27 cellular contexts compared by ENCODE assay signal in genomic region chr9:92529124-92529523, GRCh38. TPM values are rescaled to one million over a fixed set of nuclear protein-coding genes. Genes with fewer than 3 reads are reported as not detected.
DNase-seq lines count a peak whose midpoint lies in the region; ATAC-seq, FAIRE-seq and TF ChIP-seq lines count a peak whose summit lies in the region.
"Had no signal": no experiment of that assay in that cellular context is flagged by ENCODE, and none has a peak within 500 bp of the region (broad histone marks: within the 10 kb centered on the region; RNA-seq: fewer than 3 reads in every experiment).

No MANE protein-coding gene starts in this region.

- FAIRE-seq in K562 (lab: Jason Lieb, UNC) = no peak
- FAIRE-seq: GM12878, GM12892, GM18507 had no signal

- in situ Hi-C loops in K562 (cut with MboI) = no loop called here

- no peak for TF ChIP-seq RAD21 in K562 (CRISPR knock-in tag; conservative IDR thresholded peaks at IDR 0.05 in 1 of 2, IDR thresholded peaks at IDR 0.05 in 1 of 2)

- H3K36me3 ChIP-seq in heart right ventricle (no peaks in the 10 kb centered on the region), OCI-LY7 (ENCODE audit: insufficient read depth, low read length) (no peaks in the 10 kb centered on the region), K562 (ENCODE audit: control insufficient read depth, insufficient read depth, low read length) (no peaks in the 10 kb centered on the region)
- H3K36me3 ChIP-seq: BE2C, BLaER1 had no signal

- DNase-seq in heart right ventricle (no peak), Right ventricle myocardium inferior (ENCODE audit: missing footprints) (no peak), OCI-LY7 (ENCODE audit: low spot score) (no peak), K562 (ENCODE audit: extremely low read depth in 1 of 4, low spot score in 3 of 4) (no peak), middle frontal gyrus (ENCODE audit: extremely low spot score, low spot score) (no peak)
- DNase-seq: 8988T; ACHN; BE2C; C1 segment of cervical spinal cord; CD4-positive, alpha-beta memory T cell; CD4-positive, CD25-positive, alpha-beta regulatory T cell; CD8-positive, alpha-beta memory T cell; COR-L47; DMS 273 treated with DMSO at 0.1 percent for 48 hours; DMS153; DMS53; DMS79; DND-41; EL; GDM1 had no signal

- TF ChIP-seq CTCF in heart right ventricle (IDR thresholded peaks at IDR 0.05) (no peak), OCI-LY7 (conservative IDR thresholded peaks at IDR 0.05; ENCODE audit: low read length) (no peak), K562 (IDR thresholded peaks at IDR 0.05 in 2 of 3, conservative IDR thresholded peaks at IDR 0.05 in 1 of 3; ENCODE audit: insufficient read depth in 2 of 3, low read depth in 1 of 3, low read length in 3 of 3) (no peak)

- WGBS in heart right ventricle, 2 donors = 96 to 98% methylated on average over 3 of the region's 3 CpGs
- WGBS in K562 (ENCODE audit: insufficient coverage, low coverage, missing lambda C conversion rate) = 46% methylated on average over 3 of the region's 3 CpGs

- no peaks in the 10 kb centered on the region for H3K27me3 ChIP-seq in heart right ventricle
- H3K27me3 ChIP-seq in K562 (ENCODE audit: control insufficient read depth in 2 of 2, insufficient read depth in 2 of 2, low read length in 2 of 2) = no peaks in the 10 kb centered on the region
- H3K27me3 ChIP-seq: BE2C, BLaER1 had no signal

- intact Hi-C loops in heart right ventricle (cut with DNase I) = loop anchor here in 1 of 10 donors (2.0 kb wide), 1 partner anchor 48 kb away; no protein-coding TSS in a partner anchor
- intact Hi-C loops in Right ventricle myocardium inferior (cut with DNase I) = no loop called here
- intact Hi-C loops in OCI-LY7 (cut with micrococcal nuclease; ENCODE audit: unreplicated experiment) = no loop called here
- intact Hi-C loops in K562 (cut with micrococcal nuclease) = no loop called here

- H3K79me2 ChIP-seq in OCI-LY7 (ENCODE audit: insufficient read depth, low read depth, low read length) (no peaks in the 10 kb centered on the region), K562 (ENCODE audit: control insufficient read depth, insufficient read depth, low read length) (no peaks in the 10 kb centered on the region)

- H3K4me3 ChIP-seq in heart right ventricle = no peak overlapping the region
- H3K4me3 ChIP-seq in OCI-LY7 (ENCODE audit: low read depth, low read length, poor library complexity, severe bottlenecking) = no peak overlapping the region
- no peak overlapping the region for H3K4me3 ChIP-seq in K562
- H3K4me3 ChIP-seq: BLaER1, GM12878 had no signal

- H3K9me3 ChIP-seq in heart right ventricle (peaks cover 0 to 35% (median 2%) of the 10 kb centered on the region in 11 donors), OCI-LY7 (ENCODE audit: low read length) (no peaks in the 10 kb centered on the region), K562 (replicated peaks; ENCODE audit: control insufficient read depth, insufficient read depth, low read depth, low read length) (no peaks in the 10 kb centered on the region)
- H3K9me3 ChIP-seq: BE2C had no signal

- H3K9ac ChIP-seq in K562 (ENCODE audit: insufficient read depth in 1 of 2, low read depth in 2 of 2, low read length in 2 of 2) = no peak overlapping the region
- H3K9ac ChIP-seq: BLaER1 had no signal

- H3K9me2 ChIP-seq in OCI-LY7 (ENCODE audit: insufficient read depth, low read length) = no peaks in the 10 kb centered on the region

- TF ChIP-seq POLR2A in K562 (conservative IDR thresholded peaks at IDR 0.05) = no peak

- peak overlapping the region in 6 of 10 donors; percentile 22 to 83 (median 63) for H3K27ac ChIP-seq in heart right ventricle
- no peak overlapping the region for H3K27ac ChIP-seq in OCI-LY7 (ENCODE audit: low read depth, low read length, poor library complexity, severe bottlenecking)
- no peak overlapping the region for H3K27ac ChIP-seq in K562 (ENCODE audit: extremely low read depth, low read depth, low read length)
- H3K27ac ChIP-seq: BLaER1 had no signal

- ATAC-seq in heart right ventricle (no peak), Right ventricle myocardium inferior (no peak), K562 (no peak)
- ATAC-seq: GM12878 had no signal

- CTCF ChIA-PET in OCI-LY7 (lab: Charles Lee; ENCODE audit: unreplicated experiment) (no interaction called here), K562 (lab: Yijun Ruan, JAX; ENCODE audit: low intra/inter-chr PET ratio) (no interaction called here)

- H4K20me1 ChIP-seq in OCI-LY7 (ENCODE audit: insufficient read depth, low read length) (no peaks in the 10 kb centered on the region), K562 (replicated peaks; ENCODE audit: control insufficient read depth, insufficient read depth, low read length) (no peaks in the 10 kb centered on the region)
- H4K20me1 ChIP-seq: BLaER1 had no signal

- no peak overlapping the region for H3K4me2 ChIP-seq in OCI-LY7 (ENCODE audit: low read length)
- H3K4me2 ChIP-seq in K562 (ENCODE audit: insufficient read depth, low read length) = no peak overlapping the region
- H3K4me2 ChIP-seq: BLaER1 had no signal

- H3K4me1 ChIP-seq in heart right ventricle (peaks cover 0 to 27% (median 9%) of the 10 kb centered on the region in 9 donors), OCI-LY7 (ENCODE audit: insufficient read depth, low read length, poor library complexity, severe bottlenecking) (no peaks in the 10 kb centered on the region), K562 (replicated peaks in 1 of 2; ENCODE audit: control insufficient read depth in 2 of 2, insufficient read depth in 2 of 2, low read length in 2 of 2) (peaks cover 0 to 2% of the 10 kb centered on the region in 2 experiments; a peak in 4 of 5 replicates)

- no peak for TF ChIP-seq EP300 in K562 (IDR thresholded peaks at IDR 0.05; ENCODE audit: low read length)

- H2AFZ ChIP-seq in OCI-LY7 (ENCODE audit: low read length) (no peak overlapping the region), K562 (ENCODE audit: low read depth, low read length) (no peak overlapping the region)

- POLR2A ChIA-PET in OCI-LY7 (lab: Charles Lee) (no interaction called here), K562 (lab: Yijun Ruan, JAX) (no interaction called here)

- TSS peak; percentile 22 for BruUV-seq in OCI-LY7 (replicated peaks; lab: Mats Ljungman, UMichigan)
- BruUV-seq in K562 (replicated peaks; lab: Mats Ljungman, UMichigan) = no TSS peak

- H3K9me1 ChIP-seq in K562 (ENCODE audit: control insufficient read depth, insufficient read depth, low read length) = no peaks in the 10 kb centered on the region

TF ChIP-seq in K562, 482 proteins besides CTCF, POLR2A, EP300 and RAD21:
- TF ChIP-seq RBM25 (IDR thresholded peaks at IDR 0.05; ENCODE audit: low read depth, low read length, severe bottlenecking) (peak; percentile 95), MAZ (CRISPR knock-in tag; conservative IDR thresholded peaks at IDR 0.05 in 1 of 2, IDR thresholded peaks at IDR 0.05 in 1 of 2) (no peak)
TF ChIP-seq in K562: peak in this region for 1.

RNA-seq across cellular contexts. Expression of gene ECM2, which starts 6.7 kb away (rescaled TPM):
- total RNA-seq in heart right ventricle (10 to 100 TPM in 3 of 10 donors, 1 to 10 TPM in 7; 4.2 to 14.9 (median 9.2) TPM), Right ventricle myocardium inferior (8.5 TPM), OCI-LY7 (2022) (not detected in 2 replicates), K562 (2014; rRNA removed) (not detected in 2 replicates), K562 (2014; rRNA removed; fragmentation: Illumina TruSeq; extraction: Trizol) (not detected in 2 replicates), K562 (2015; rRNA removed; fragmentation: Illumina TruSeq; extraction: Trizol) (not detected in 2 replicates), K562 (2021) (not detected in 2 replicates)
- polyA plus RNA-seq in heart right ventricle (1 to 10 TPM; 2.1 to 8.0 TPM), K562 (2011; rRNA removed) (not detected in 2 replicates), K562 (2014; fragmentation: Illumina TruSeq; extraction: Trizol) (not detected in 2 replicates), K562 (2014; fragmentation: Nextera tagmentation; extraction: Ambion mirVana) (under 1 TPM; 0.03 to 0.07 TPM), K562 (2014; rRNA removed) (not detected in 2 replicates)
- not detected in 2 replicates for total RNA-seq in OCI-LY7 (2014; rRNA removed; shearing (Covaris generic))
- not detected in 2 replicates for total RNA-seq in K562 (2011; cell fraction: chromatin; rRNA removed; ENCODE audit: low replicate concordance)
- not detected in 2 replicates for total RNA-seq in K562 (2011; cell fraction: nucleolus; rRNA removed)
- total RNA-seq in K562 (2011; cell fraction: nucleoplasm; rRNA removed) = not detected in 2 replicates
- polyA plus RNA-seq in K562 (2011; cell fraction: cytosol; rRNA removed) = not detected in 2 replicates
- not detected in 2 replicates for polyA plus RNA-seq in K562 (2011; cell fraction: nucleus; rRNA removed)
- polyA plus RNA-seq in K562 (2012) = 0.04 and 0.06 TPM in 2 replicates
- not detected in 2 replicates for polyA minus RNA-seq in K562 (2011; rRNA and poly(A)+ RNA removed)
- not detected in 2 replicates for polyA minus RNA-seq in K562 (2011; cell fraction: cytosol; rRNA and poly(A)+ RNA removed)
- not detected in 2 replicates for polyA minus RNA-seq in K562 (2011; cell fraction: nucleus; rRNA and poly(A)+ RNA removed)
- total RNA-seq: CD4-positive, alpha-beta memory T cell; CD4-positive, CD25-positive, alpha-beta regulatory T cell; CD8-positive, alpha-beta memory T cell; G401 had no signal
- polyA plus RNA-seq: CD4-positive, alpha-beta memory T cell; CD4-positive, CD25-positive, alpha-beta regulatory T cell; CD8-positive, alpha-beta memory T cell had no signal

RNA-seq across cellular contexts. Expression of gene ASPN, which starts 46.8 kb away (rescaled TPM):
- 10 to 100 TPM in 8 of 10 donors, 1 to 10 TPM in 2; 2.3 to 29.6 (median 19.4) TPM for total RNA-seq in heart right ventricle
- 10 to 100 TPM in 1 of 2 donors, 1 to 10 TPM in 1; 3.2 to 11.4 TPM for polyA plus RNA-seq in heart right ventricle
- total RNA-seq in Right ventricle myocardium inferior = 5.7 TPM
- total RNA-seq in OCI-LY7 (2014; rRNA removed; shearing (Covaris generic)) = not detected in 2 replicates
- not detected in 2 replicates for total RNA-seq in OCI-LY7 (2022)
- not detected in 2 replicates for total RNA-seq in K562 (2011; cell fraction: chromatin; rRNA removed; ENCODE audit: low replicate concordance)
- not detected in 2 replicates for total RNA-seq in K562 (2011; cell fraction: nucleolus; rRNA removed)
- not detected in 2 replicates for total RNA-seq in K562 (2011; cell fraction: nucleoplasm; rRNA removed)
- not detected in 2 replicates for total RNA-seq in K562 (2014; rRNA removed)
- not detected in 2 replicates for total RNA-seq in K562 (2014; rRNA removed; fragmentation: Illumina TruSeq; extraction: Trizol)
- not detected in 2 replicates for total RNA-seq in K562 (2015; rRNA removed; fragmentation: Illumina TruSeq; extraction: Trizol)
- total RNA-seq in K562 (2021) = not detected in 2 replicates
- not detected in 2 replicates for polyA plus RNA-seq in K562 (2011; rRNA removed)
- polyA plus RNA-seq in K562 (2011; cell fraction: cytosol; rRNA removed) = not detected in 2 replicates
- not detected in 2 replicates for polyA plus RNA-seq in K562 (2011; cell fraction: nucleus; rRNA removed)
- polyA plus RNA-seq in K562 (2012) = 0.03 TPM in 1 of 2 replicates, not detected in the other
- polyA plus RNA-seq in K562 (2014; fragmentation: Illumina TruSeq; extraction: Trizol) = not detected in 2 replicates
- polyA plus RNA-seq in K562 (2014; fragmentation: Nextera tagmentation; extraction: Ambion mirVana) = under 1 TPM; 0.03 to 0.07 TPM
- not detected in 2 replicates for polyA plus RNA-seq in K562 (2014; rRNA removed)
- polyA minus RNA-seq in K562 (2011; rRNA and poly(A)+ RNA removed) = not detected in 2 replicates
- polyA minus RNA-seq in K562 (2011; cell fraction: cytosol; rRNA and poly(A)+ RNA removed) = not detected in 2 replicates
- polyA minus RNA-seq in K562 (2011; cell fraction: nucleus; rRNA and poly(A)+ RNA removed) = not detected in 2 replicates
- total RNA-seq: CD4-positive, alpha-beta memory T cell; CD4-positive, CD25-positive, alpha-beta regulatory T cell; CD8-positive, alpha-beta memory T cell; Daoy; G401; GM12878 had no signal
- polyA plus RNA-seq: CD14-positive monocyte; CD4-positive, alpha-beta memory T cell; CD4-positive, CD25-positive, alpha-beta regulatory T cell; CD8-positive, alpha-beta memory T cell had no signal

Comparison
In these comparisons a context has a peak if more than half of its experiments do, and no peak if none do; other contexts are left out.
1. H3K27ac ChIP-seq: peak in heart right ventricle (6 of 10); none in OCI-LY7 (single experiment) and K562 (single experiment).